24 cellular contexts compared by ENCODE assay signal in the genomic region with DNA sequence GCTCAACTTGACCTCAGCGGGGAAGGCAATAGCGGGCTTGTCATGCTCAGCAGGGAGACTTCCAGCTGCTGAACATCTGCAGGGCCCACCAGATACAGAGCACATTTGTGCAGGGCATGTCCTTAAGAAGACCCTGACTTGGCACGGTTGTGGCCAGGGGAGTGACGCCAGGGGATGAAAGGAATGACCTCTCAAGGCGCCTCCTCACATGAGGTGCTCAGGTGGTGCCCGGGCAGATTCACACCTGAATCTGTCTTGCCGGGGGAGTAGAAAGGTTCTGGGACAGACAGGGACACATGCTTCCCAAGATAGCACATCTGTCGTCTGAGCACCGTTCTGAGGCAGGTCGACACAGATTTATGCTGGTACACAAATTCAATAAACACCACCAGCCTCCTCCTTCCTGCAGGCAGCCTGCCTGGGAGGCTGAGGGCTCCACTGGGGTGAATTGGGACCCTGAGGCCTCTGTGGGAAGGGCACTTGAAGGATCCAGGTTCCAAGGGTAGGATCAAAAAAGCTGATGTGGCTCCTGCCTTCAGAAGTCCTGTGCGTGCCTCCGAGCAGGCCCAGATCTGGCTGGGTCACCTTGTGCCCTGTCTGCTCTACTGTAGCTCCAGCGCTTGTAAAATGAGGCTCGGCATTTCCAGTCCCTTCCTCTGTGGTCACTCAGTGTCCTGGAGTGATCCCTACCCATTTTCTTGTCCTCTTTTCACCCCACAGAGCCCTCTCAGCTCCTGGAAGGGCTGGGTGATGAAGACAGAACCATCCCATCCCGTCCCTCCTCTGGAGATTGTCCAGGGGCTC.
"Had no signal": no experiment of that assay in that cellular context is flagged by ENCODE, and none has a peak within 500 bp of the region (broad histone marks: within the 10 kb centered on the region; RNA-seq: fewer than 3 reads in every experiment).

No MANE protein-coding gene starts in this region.

- H3K4me3 ChIP-seq: ascending aorta, body of pancreas, SJCRH30 had no signal

- H3K27me3 ChIP-seq: ascending aorta, body of pancreas, SJCRH30 had no signal

- H3K27ac Mint-ChIP-seq: activated CD4-positive, alpha-beta memory T cell treated with anti-CD3 and anti-CD28 coated beads, Interleukin-2, amount 10 ng/mL, durations not matched to agents 7 days and 5 days; activated CD4-positive, alpha-beta T cell treated with anti-CD3 and anti-CD28 coated beads for 36 hours; activated naive CD4-positive, alpha-beta T cell treated with anti-CD3 and anti-CD28 coated beads, Interleukin-2, amount 50 U/mL, for 24 hours; activated naive CD8-positive, alpha-beta T cell treated with anti-CD3 and anti-CD28 coated beads, Interleukin-2, amount 50 U/mL, for 24 hours; IgD-negative memory B cell had no signal

- H3K4me1 ChIP-seq: ascending aorta, SJCRH30 had no signal

- H3K27ac ChIP-seq: ascending aorta, body of pancreas, SJCRH30, VCaP had no signal

- H3K9me3 ChIP-seq: body of pancreas, SJCRH30, SK-N-SH had no signal

- H3K4me1 Mint-ChIP-seq: activated CD4-positive, alpha-beta memory T cell treated with anti-CD3 and anti-CD28 coated beads, Interleukin-2, amount 10 ng/mL, durations not matched to agents 7 days and 5 days; activated CD4-positive, alpha-beta T cell treated with anti-CD3 and anti-CD28 coated beads for 36 hours; activated naive CD4-positive, alpha-beta T cell treated with anti-CD3 and anti-CD28 coated beads, Interleukin-2, amount 50 U/mL, for 24 hours; activated naive CD8-positive, alpha-beta T cell treated with anti-CD3 and anti-CD28 coated beads, Interleukin-2, amount 50 U/mL, for 24 hours; IgD-negative memory B cell had no signal

- H3K9me3 Mint-ChIP-seq: activated CD4-positive, alpha-beta memory T cell treated with anti-CD3 and anti-CD28 coated beads, Interleukin-2, amount 10 ng/mL, durations not matched to agents 7 days and 5 days; activated naive CD4-positive, alpha-beta T cell treated with anti-CD3 and anti-CD28 coated beads, Interleukin-2, amount 50 U/mL, for 24 hours; activated naive CD8-positive, alpha-beta T cell treated with anti-CD3 and anti-CD28 coated beads, Interleukin-2, amount 50 U/mL, for 24 hours had no signal

- H3K36me3 ChIP-seq: ascending aorta, SJCRH30 had no signal

- DNase-seq: activated CD4-positive, alpha-beta memory T cell treated with anti-CD3 and anti-CD28 coated beads, Interleukin-2, amount 10 ng/mL, durations not matched to agents 7 days and 5 days; activated CD4-positive, alpha-beta T cell treated with anti-CD3 and anti-CD28 coated beads for 36 hours; activated CD4-positive, alpha-beta T cell treated with anti-CD3 and anti-CD28 coated beads, Interleukin-2, amount 50 U/mL, for 1 hour; activated CD4-positive, CD25-positive, alpha-beta regulatory T cell; activated CD8-positive, alpha-beta memory T cell treated with anti-CD3 and anti-CD28 coated beads, Interleukin-2, amount 50 U/mL, for 48 hours; activated naive CD8-positive, alpha-beta T cell treated with anti-CD3 and anti-CD28 coated beads, Interleukin-2, amount 50 U/mL, for 24 hours; activated T-cell treated with anti-CD3 and anti-CD28 coated beads, Interleukin-2, amount 50 U/mL, for 1 hour; amniotic stem cell; body of pancreas; KG1; NCI-H1048; NCI-H1417; NCI-H1930; NCI-H345; NCI-H510A; NCI-H526 treated with DMSO at 0.1 percent for 48 hours; NCI-H82; SJCRH30; T-helper 1 cell had no signal

- H3K4me3 Mint-ChIP-seq: activated CD4-positive, alpha-beta memory T cell treated with anti-CD3 and anti-CD28 coated beads, Interleukin-2, amount 10 ng/mL, durations not matched to agents 7 days and 5 days; activated CD4-positive, alpha-beta T cell treated with anti-CD3 and anti-CD28 coated beads for 36 hours; activated naive CD4-positive, alpha-beta T cell treated with anti-CD3 and anti-CD28 coated beads, Interleukin-2, amount 50 U/mL, for 24 hours; activated naive CD8-positive, alpha-beta T cell treated with anti-CD3 and anti-CD28 coated beads, Interleukin-2, amount 50 U/mL, for 24 hours; IgD-negative memory B cell had no signal

- H3K36me3 Mint-ChIP-seq: activated naive CD4-positive, alpha-beta T cell treated with anti-CD3 and anti-CD28 coated beads, Interleukin-2, amount 50 U/mL, for 24 hours; IgD-negative memory B cell had no signal

- ATAC-seq: activated CD4-positive, alpha-beta T cell treated with anti-CD3 and anti-CD28 coated beads for 36 hours; activated naive CD8-positive, alpha-beta T cell treated with anti-CD3 and anti-CD28 coated beads, Interleukin-2, amount 50 U/mL, for 24 hours; body of pancreas had no signal
